1 cellular context compared by ENCODE assay signal in genomic region chr11:97033178-97033577, GRCh38.
TF ChIP-seq lines count a peak whose summit lies in the region.

No MANE protein-coding gene starts in this region.

TF ChIP-seq in GM23338, 12 proteins besides CTCF, POLR2A, EP300 and RAD21 (continued from another document):
- TF ChIP-seq ZNF462 (CRISPR knock-in tag; IDR thresholded peaks at IDR 0.05) (no peak), REST (IDR thresholded peaks at IDR 0.05; ENCODE audit: unreplicated experiment) (no peak), STAT1 (IDR thresholded peaks at IDR 0.05; ENCODE audit: unreplicated experiment) (no peak), JUNB (IDR thresholded peaks at IDR 0.05; ENCODE audit: unreplicated experiment) (no peak), ETS1 (IDR thresholded peaks at IDR 0.05) (no peak), EZH2 (IDR thresholded peaks at IDR 0.05; ENCODE audit: low read depth, unreplicated experiment) (no peak), CREB1 (CRISPR knock-in tag; IDR thresholded peaks at IDR 0.05; ENCODE audit: low read depth) (no peak)
